In genomic region chr2:178112202-178113152, GRCh38 we compare ENCODE assay signal across 1 cellular context.
TF ChIP-seq lines count a peak whose summit lies in the region.

Gene RBM45 (plus strand): TSS chr2:178112437. CDS start chr2:178112547, 110 bp downstream.

TF ChIP-seq in WTC11, 78 proteins besides CTCF, POLR2A, EP300 and RAD21 (continued from another document):
- no peak for TF ChIP-seq ZNF281 (CRISPR knock-in tag; IDR thresholded peaks at IDR 0.05)
- no peak for TF ChIP-seq USF2 (CRISPR knock-in tag; IDR thresholded peaks at IDR 0.05)
- TF ChIP-seq FOXJ3 (CRISPR knock-in tag; IDR thresholded peaks at IDR 0.05; ENCODE audit: borderline replicate concordance) = no peak
- TF ChIP-seq SMAD4 (CRISPR knock-in tag; IDR thresholded peaks at IDR 0.05) = peak; percentile 73; the same call in 1 of the 2 replicates
- TF ChIP-seq ARID4B (CRISPR knock-in tag; IDR thresholded peaks at IDR 0.05; ENCODE audit: borderline replicate concordance) = peak; percentile 92; the same call in 1 of the 2 replicates
- TF ChIP-seq JUN (CRISPR knock-in tag; IDR thresholded peaks at IDR 0.05) = no peak
- TF ChIP-seq ZNF263 (CRISPR knock-in tag; IDR thresholded peaks at IDR 0.05; ENCODE audit: low read depth) = peak; percentile 85
- TF ChIP-seq NFATC4 (CRISPR knock-in tag; IDR thresholded peaks at IDR 0.05) = no peak
- TF ChIP-seq CDX4 (CRISPR knock-in tag; IDR thresholded peaks at IDR 0.05; ENCODE audit: borderline replicate concordance) = no peak
- no peak for TF ChIP-seq ESRRA (CRISPR knock-in tag; IDR thresholded peaks at IDR 0.05; ENCODE audit: borderline replicate concordance)
